Comparison of ENCODE assay signal across 8 cellular contexts in the genomic region with DNA sequence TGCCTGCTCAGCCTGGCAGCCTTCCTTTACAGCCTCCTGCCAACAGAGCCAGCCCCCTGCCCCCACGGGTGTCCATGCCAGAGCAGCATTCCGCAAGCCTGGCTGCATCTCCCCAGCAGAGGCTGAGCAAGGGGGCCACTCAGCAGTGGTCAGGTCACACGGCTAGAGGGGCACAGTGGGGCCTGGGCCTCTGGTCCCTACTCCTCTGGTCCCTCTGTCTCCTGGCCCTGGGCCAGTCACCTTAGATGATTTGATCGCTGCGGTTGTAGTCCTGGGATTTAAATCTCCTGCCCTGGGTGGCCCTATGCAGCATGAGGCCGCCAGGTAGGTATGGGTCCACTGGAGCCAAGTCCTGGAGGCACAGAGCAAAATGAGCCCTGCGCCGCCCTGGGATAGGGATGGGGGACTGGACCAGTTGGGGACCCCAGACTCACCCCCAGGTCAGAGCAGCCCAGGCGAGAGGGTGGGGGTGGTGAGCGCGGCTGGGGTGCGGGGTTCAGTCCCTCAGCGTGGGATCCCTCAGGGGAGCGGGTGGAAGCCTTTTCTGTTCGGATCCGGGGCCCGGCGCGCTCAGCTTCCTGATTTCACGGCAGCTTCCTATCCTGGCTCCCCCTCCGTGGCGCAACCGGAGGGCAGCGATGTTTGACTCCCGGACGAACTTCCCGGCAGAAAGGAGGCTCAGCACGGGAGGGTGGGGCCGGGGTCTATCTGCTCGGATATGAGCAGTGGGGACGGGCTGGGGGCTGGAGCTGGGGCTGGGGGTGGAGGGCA. TPM values are rescaled to one million over a fixed set of nuclear protein-coding genes. Genes with fewer than 3 reads are reported as not detected.
DNase-seq lines count a peak whose midpoint lies in the region; ATAC-seq, FAIRE-seq and TF ChIP-seq lines count a peak whose summit lies in the region.

TSS of gene ZBTB47 (plus strand) at position 138 of the 771 bp plus-strand sequence. CDS start 4,659 bp downstream, outside the sequence.

- DNase-seq in Daoy (ENCODE audit: low read depth) (peak; percentile 27), cardiac muscle cell (ENCODE audit: low read depth in 1 of 2, low spot score in 1 of 2) (peak; percentile 40 to 64), occipital lobe (lab: John Stamatoyannopoulos, UW) (no peak), NCI-H1048 (lab: John Stamatoyannopoulos, UW) (no peak), inferior parietal cortex (ENCODE audit: extremely low spot score) (no peak), urothelium cell line (ENCODE audit: low spot score) (no peak)
- no peak for DNase-seq in activated naive CD8-positive, alpha-beta T cell treated with anti-CD3 and anti-CD28 coated beads, Interleukin-2, amount 50 U/mL, for 24 hours

- peaks cover 8 to 15% (median 13%) of the 10 kb centered on the region in 3 donors for H3K4me1 Mint-ChIP-seq in IgD-negative memory B cell
- peaks cover 5% of the 10 kb centered on the region for H3K4me1 Mint-ChIP-seq in activated naive CD8-positive, alpha-beta T cell treated with anti-CD3 and anti-CD28 coated beads, Interleukin-2, amount 50 U/mL, for 24 hours

- no peaks in the 10 kb centered on the region for H3K9me3 ChIP-seq in cardiac muscle cell (ENCODE audit: low read depth)

- peak within 1 kb of the TSS; percentile 28 to 94 (median 84) for H3K4me3 Mint-ChIP-seq in IgD-negative memory B cell
- peak within 1 kb of the TSS; percentile 71 for H3K4me3 Mint-ChIP-seq in activated naive CD8-positive, alpha-beta T cell treated with anti-CD3 and anti-CD28 coated beads, Interleukin-2, amount 50 U/mL, for 24 hours

- peaks cover 10% of the 10 kb centered on the region for H3K4me1 ChIP-seq in cardiac muscle cell (ENCODE audit: low read depth)

- FAIRE-seq in urothelium cell line (lab: Jason Lieb, UNC), result no peak

- H3K27ac Mint-ChIP-seq in IgD-negative memory B cell, result peak within 1 kb of the TSS in 1 of 3 donors; percentile 47
- H3K27ac Mint-ChIP-seq in activated naive CD8-positive, alpha-beta T cell treated with anti-CD3 and anti-CD28 coated beads, Interleukin-2, amount 50 U/mL, for 24 hours, result no peak within 1 kb of the TSS

- H3K36me3 Mint-ChIP-seq in IgD-negative memory B cell, result no peaks in the 10 kb centered on the region
- H3K36me3 Mint-ChIP-seq in activated naive CD8-positive, alpha-beta T cell treated with anti-CD3 and anti-CD28 coated beads, Interleukin-2, amount 50 U/mL, for 24 hours (ENCODE audit: low read depth), result peaks cover 6% of the 10 kb centered on the region

- peaks cover 2% of the 10 kb centered on the region for H3K27me3 Mint-ChIP-seq in IgD-negative memory B cell
- H3K27me3 Mint-ChIP-seq in activated naive CD8-positive, alpha-beta T cell treated with anti-CD3 and anti-CD28 coated beads, Interleukin-2, amount 50 U/mL, for 24 hours, result peaks cover 2% of the 10 kb centered on the region

- peaks cover 0 to 1% (median 0%) of the 10 kb centered on the region in 3 donors for H3K9me3 Mint-ChIP-seq in IgD-negative memory B cell
- H3K9me3 Mint-ChIP-seq in activated naive CD8-positive, alpha-beta T cell treated with anti-CD3 and anti-CD28 coated beads, Interleukin-2, amount 50 U/mL, for 24 hours, result no peaks in the 10 kb centered on the region

- peak within 1 kb of the TSS; percentile 97 for H3K4me3 ChIP-seq in cardiac muscle cell

- TF ChIP-seq CTCF in cardiac muscle cell (IDR thresholded peaks at IDR 0.05; ENCODE audit: low read depth, low read length), result no peak

- no peaks in the 10 kb centered on the region for H3K27me3 ChIP-seq in cardiac muscle cell

- H3K27ac ChIP-seq in cardiac muscle cell, result peak within 1 kb of the TSS; percentile 81

- H3K36me3 ChIP-seq in cardiac muscle cell, result peaks cover 4% of the 10 kb centered on the region

- ATAC-seq in activated naive CD8-positive, alpha-beta T cell treated with anti-CD3 and anti-CD28 coated beads, Interleukin-2, amount 50 U/mL, for 24 hours, result no peak

RNA-seq across cellular contexts. Expression of gene ZBTB47, which starts in this region (rescaled TPM):
- total RNA-seq in Daoy (2014; rRNA removed; shearing (Covaris generic)), result 2.5 and 5.7 TPM in 2 replicates
- polyA plus RNA-seq in IgD-negative memory B cell (0.11 TPM), cardiac muscle cell (4.1 and 5.4 TPM in 2 replicates)
- total RNA-seq in cardiac muscle cell (20.0 and 30.1 TPM in 2 replicates), occipital lobe (22.1 TPM)

Comparison
In these comparisons a context has a peak if more than half of its experiments do, and no peak if none do; other contexts are left out.
1. DNase-seq: peak in Daoy (single experiment) and cardiac muscle cell (2 of 2); none in activated naive CD8-positive, alpha-beta T cell treated with anti-CD3 and anti-CD28 coated beads, Interleukin-2, amount 50 U/mL, for 24 hours (single experiment), occipital lobe (single experiment), NCI-H1048 (single experiment), inferior parietal cortex (single experiment) and urothelium cell line (single experiment).